1 cellular context compared by ENCODE assay signal in the genomic region with DNA sequence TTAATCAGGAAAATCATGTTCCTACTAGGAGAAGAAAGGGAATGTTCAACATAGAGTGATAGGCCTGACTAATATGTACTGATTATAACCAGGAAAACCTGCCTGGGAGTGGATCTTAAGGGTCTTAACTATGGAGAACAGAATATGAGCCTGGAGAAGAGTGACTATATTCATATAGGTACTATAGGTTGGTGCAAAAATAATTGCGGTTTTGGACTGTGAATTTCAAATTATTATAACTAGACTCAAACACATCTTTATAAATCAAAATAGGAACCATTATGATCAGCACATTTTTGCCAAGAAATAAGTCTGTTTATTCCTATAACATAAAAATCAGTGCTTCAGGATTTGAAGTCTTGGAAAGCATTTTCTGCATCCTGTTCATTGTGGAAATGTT.
TF ChIP-seq lines count a peak whose summit lies in the region.

No MANE protein-coding gene starts in this region.

TF ChIP-seq in HepG2, 621 proteins besides CTCF, POLR2A, EP300 and RAD21:
- TF ChIP-seq, protein P1, sequence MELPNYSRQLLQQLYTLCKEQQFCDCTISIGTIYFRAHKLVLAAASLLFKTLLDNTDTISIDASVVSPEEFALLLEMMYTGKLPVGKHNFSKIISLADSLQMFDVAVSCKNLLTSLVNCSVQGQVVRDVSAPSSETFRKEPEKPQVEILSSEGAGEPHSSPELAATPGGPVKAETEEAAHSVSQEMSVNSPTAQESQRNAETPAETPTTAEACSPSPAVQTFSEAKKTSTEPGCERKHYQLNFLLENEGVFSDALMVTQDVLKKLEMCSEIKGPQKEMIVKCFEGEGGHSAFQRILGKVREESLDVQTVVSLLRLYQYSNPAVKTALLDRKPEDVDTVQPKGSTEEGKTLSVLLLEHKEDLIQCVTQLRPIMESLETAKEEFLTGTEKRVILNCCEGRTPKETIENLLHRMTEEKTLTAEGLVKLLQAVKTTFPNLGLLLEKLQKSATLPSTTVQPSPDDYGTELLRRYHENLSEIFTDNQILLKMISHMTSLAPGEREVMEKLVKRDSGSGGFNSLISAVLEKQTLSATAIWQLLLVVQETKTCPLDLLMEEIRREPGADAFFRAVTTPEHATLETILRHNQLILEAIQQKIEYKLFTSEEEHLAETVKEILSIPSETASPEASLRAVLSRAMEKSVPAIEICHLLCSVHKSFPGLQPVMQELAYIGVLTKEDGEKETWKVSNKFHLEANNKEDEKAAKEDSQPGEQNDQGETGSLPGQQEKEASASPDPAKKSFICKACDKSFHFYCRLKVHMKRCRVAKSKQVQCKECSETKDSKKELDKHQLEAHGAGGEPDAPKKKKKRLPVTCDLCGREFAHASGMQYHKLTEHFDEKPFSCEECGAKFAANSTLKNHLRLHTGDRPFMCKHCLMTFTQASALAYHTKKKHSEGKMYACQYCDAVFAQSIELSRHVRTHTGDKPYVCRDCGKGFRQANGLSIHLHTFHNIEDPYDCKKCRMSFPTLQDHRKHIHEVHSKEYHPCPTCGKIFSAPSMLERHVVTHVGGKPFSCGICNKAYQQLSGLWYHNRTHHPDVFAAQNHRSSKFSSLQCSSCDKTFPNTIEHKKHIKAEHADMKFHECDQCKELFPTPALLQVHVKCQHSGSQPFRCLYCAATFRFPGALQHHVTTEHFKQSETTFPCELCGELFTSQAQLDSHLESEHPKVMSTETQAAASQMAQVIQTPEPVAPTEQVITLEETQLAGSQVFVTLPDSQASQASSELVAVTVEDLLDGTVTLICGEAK (IDR thresholded peaks at IDR 0.05), result peak; percentile 80
- TF ChIP-seq, protein P1 (CRISPR knock-in tag; IDR thresholded peaks at IDR 0.05), result no peak
- no peak for TF ChIP-seq ZNF556 (CRISPR knock-in tag; IDR thresholded peaks at IDR 0.05; ENCODE audit: borderline replicate concordance)
- TF ChIP-seq ZNF430 (CRISPR knock-in tag; IDR thresholded peaks at IDR 0.05), result no peak
- TF ChIP-seq ZNF224 (CRISPR knock-in tag; IDR thresholded peaks at IDR 0.05), result no peak
- TF ChIP-seq MTF1 (CRISPR knock-in tag; IDR thresholded peaks at IDR 0.05), result no peak
- no peak for TF ChIP-seq CREB1 (IDR thresholded peaks at IDR 0.05)
- no peak for TF ChIP-seq CREB1 (CRISPR knock-in tag; IDR thresholded peaks at IDR 0.05)
